Comparison of ENCODE assay signal across 15 cellular contexts in genomic region chr17:47686661-47687327, GRCh38. TPM values are rescaled to one million over a fixed set of nuclear protein-coding genes. Genes with fewer than 3 reads are reported as not detected.
A peak's percentile ranks its signal among the peaks of the same experiment; 100 is the strongest.
DNase-seq lines count a peak whose midpoint lies in the region; ATAC-seq, FAIRE-seq and TF ChIP-seq lines count a peak whose summit lies in the region.
"Had no signal": no experiment of that assay in that cellular context is flagged by ENCODE, and none has a peak within 500 bp of the region (broad histone marks: within the 10 kb centered on the region; RNA-seq: fewer than 3 reads in every experiment).

No MANE protein-coding gene starts in this region.

- no peak overlapping the region for H3K9ac ChIP-seq in K562 (ENCODE audit: insufficient read depth in 1 of 2, low read depth in 2 of 2, low read length in 2 of 2)

- TF ChIP-seq RAD21 in K562 (CRISPR knock-in tag; conservative IDR thresholded peaks at IDR 0.05 in 1 of 2, IDR thresholded peaks at IDR 0.05 in 1 of 2): no peak

- H3K4me2 ChIP-seq in K562 (ENCODE audit: insufficient read depth, low read length): no peak overlapping the region

- H3K9me3 Mint-ChIP-seq in HFFc6 (no peaks in the 10 kb centered on the region), natural killer cell (no peaks in the 10 kb centered on the region)
- H3K9me3 Mint-ChIP-seq: stimulated activated naive B cell treated with anti-CD40 and anti-IgM and Interleukin-4, amounts not matched to agents 10 μg/mL and 1 μg/mL and 100 μg/mL, for 72 hours had no signal

- intact Hi-C loops in K562 (cut with micrococcal nuclease) (no loop called here), natural killer cell (cut with micrococcal nuclease) (no loop called here)

- 79% methylated on average over 7 of the region's 7 CpGs for WGBS in K562 (ENCODE audit: insufficient coverage, low coverage, missing lambda C conversion rate)

- peak overlapping the region; percentile 89 for H3K27ac Mint-ChIP-seq in HFFc6
- H3K27ac Mint-ChIP-seq in natural killer cell: peak overlapping the region; percentile 36 to 65

- peaks cover 9% of the 10 kb centered on the region for H3K27me3 Mint-ChIP-seq in HFFc6 (ENCODE audit: insufficient read depth)
- H3K27me3 Mint-ChIP-seq in natural killer cell (ENCODE audit: low read depth in 2 of 2): no peaks in the 10 kb centered on the region
- H3K27me3 Mint-ChIP-seq: stimulated activated naive B cell treated with anti-CD40 and anti-IgM and Interleukin-4, amounts not matched to agents 10 μg/mL and 1 μg/mL and 100 μg/mL, for 72 hours had no signal

- no peak for TF ChIP-seq CTCF in AG10803 (conservative IDR thresholded peaks at IDR 0.05; ENCODE audit: low read length)
- no peak for TF ChIP-seq CTCF in HFFc6 (IDR thresholded peaks at IDR 0.05)
- no peak for TF ChIP-seq CTCF in K562 (IDR thresholded peaks at IDR 0.05 in 2 of 3, conservative IDR thresholded peaks at IDR 0.05 in 1 of 3; ENCODE audit: insufficient read depth in 2 of 3, low read depth in 1 of 3, low read length in 3 of 3)
- TF ChIP-seq CTCF in natural killer cell (IDR thresholded peaks at IDR 0.05): no peak

- no peaks in the 10 kb centered on the region; the same call in 1 of the 2 replicates for H4K20me1 ChIP-seq in K562 (replicated peaks; ENCODE audit: control insufficient read depth, insufficient read depth, low read length)

- peaks cover 43% of the 10 kb centered on the region for H3K36me3 ChIP-seq in K562 (ENCODE audit: control insufficient read depth, insufficient read depth, low read length)
- H3K36me3 ChIP-seq: ovary had no signal

- no peak for TF ChIP-seq EP300 in K562 (IDR thresholded peaks at IDR 0.05; ENCODE audit: low read length)

- H2AFZ ChIP-seq in K562 (ENCODE audit: low read depth, low read length): no peak overlapping the region

- BruUV-seq in K562 (replicated peaks; lab: Mats Ljungman, UMichigan): no TSS peak

- no peak overlapping the region for H3K27ac ChIP-seq in K562 (ENCODE audit: extremely low read depth, low read depth, low read length)
- H3K27ac ChIP-seq: ovary had no signal

- no peaks in the 10 kb centered on the region for H3K9me3 ChIP-seq in K562 (replicated peaks; ENCODE audit: control insufficient read depth, insufficient read depth, low read depth, low read length)
- H3K9me3 ChIP-seq: ovary had no signal

- H3K4me1 ChIP-seq in K562 (replicated peaks in 1 of 2; ENCODE audit: control insufficient read depth in 2 of 2, insufficient read depth in 2 of 2, low read length in 2 of 2): no peaks in the 10 kb centered on the region; a peak in 1 of 5 replicates

- TF ChIP-seq POLR2A in K562 (conservative IDR thresholded peaks at IDR 0.05): no peak

- ATAC-seq in K562: no peak
- ATAC-seq in natural killer cell: no peak
- no peak for ATAC-seq in GM19395 (IDR thresholded peaks at IDR 0.05; ENCODE audit: unreplicated experiment)
- ATAC-seq: stimulated activated naive B cell treated with anti-CD40 and anti-IgM and Interleukin-4, amounts not matched to agents 10 μg/mL and 1 μg/mL and 100 μg/mL, for 72 hours had no signal

- no peaks in the 10 kb centered on the region for H3K79me2 ChIP-seq in K562 (ENCODE audit: control insufficient read depth, insufficient read depth, low read length)

- FAIRE-seq in K562 (lab: Jason Lieb, UNC): no peak

- no peaks in the 10 kb centered on the region for H3K9me1 ChIP-seq in K562 (ENCODE audit: control insufficient read depth, insufficient read depth, low read length)

- DNase-seq in AG10803 (ENCODE audit: low read depth): peak; percentile 50
- DNase-seq in HFFc6: peak; percentile 30
- DNase-seq in K562 (ENCODE audit: extremely low read depth in 1 of 4, low spot score in 3 of 4): no peak
- DNase-seq in natural killer cell: no peak
- DNase-seq in NCI-H1092 treated with DMSO at 0.1 percent for 48 hours (lab: John Stamatoyannopoulos, UW): no peak
- no peak for DNase-seq in NCI-H1436 treated with DMSO at 0.1 percent for 48 hours (lab: John Stamatoyannopoulos, UW)
- no peak for DNase-seq in 8988T
- DNase-seq: activated CD4-positive, CD25-positive, alpha-beta regulatory T cell treated with anti-CD3 and anti-CD28 coated beads, Interleukin-2, amount 50 U/mL, for 72 hours; cerebellar nuclear complex; NCI-H2081; ovary; stimulated activated naive B cell treated with anti-CD40 and anti-IgM and Interleukin-4, amounts not matched to agents 10 μg/mL and 1 μg/mL and 100 μg/mL, for 72 hours had no signal

- H3K27me3 ChIP-seq in K562 (ENCODE audit: control insufficient read depth in 2 of 2, insufficient read depth in 2 of 2, low read length in 2 of 2): no peaks in the 10 kb centered on the region
- H3K27me3 ChIP-seq: ovary had no signal

- peaks cover 66% of the 10 kb centered on the region for H3K4me1 Mint-ChIP-seq in HFFc6 (ENCODE audit: low read depth)
- peaks cover 5 to 11% of the 10 kb centered on the region in 2 donors for H3K4me1 Mint-ChIP-seq in natural killer cell

- H3K36me3 Mint-ChIP-seq in HFFc6 (ENCODE audit: low read depth): peaks cover 50% of the 10 kb centered on the region
- peaks cover 8% of the 10 kb centered on the region for H3K36me3 Mint-ChIP-seq in natural killer cell

- POLR2A ChIA-PET in K562 (lab: Yijun Ruan, JAX): interaction anchor here (1.6 to 3.6 kb wide), 2 partner anchors 9 to 38 kb away, joined by 3 to 30 read pairs; no protein-coding TSS in a partner anchor

- in situ Hi-C loops in K562 (cut with MboI): no loop called here

- H3K4me3 ChIP-seq in AG10803 (ENCODE audit: low read length): no peak overlapping the region
- H3K4me3 ChIP-seq in K562: no peak overlapping the region
- H3K4me3 ChIP-seq: ovary had no signal

- H3K4me3 Mint-ChIP-seq in HFFc6 (peak overlapping the region; percentile 30), natural killer cell (no peak overlapping the region)
- H3K4me3 Mint-ChIP-seq: stimulated activated naive B cell treated with anti-CD40 and anti-IgM and Interleukin-4, amounts not matched to agents 10 μg/mL and 1 μg/mL and 100 μg/mL, for 72 hours had no signal

- CTCF ChIA-PET in K562 (lab: Yijun Ruan, JAX; ENCODE audit: low intra/inter-chr PET ratio): no interaction called here

RNA-seq across cellular contexts. Expression of gene TBKBP1, which starts 7.2 kb away (rescaled TPM):
- 1 to 10 TPM; 6.6 to 8.3 (median 7.7) TPM for total RNA-seq in HFFc6 (2021; fragmentation: NEBNext Ultra II Directional; extraction: Animal tissue kit (Norgen Biotek cat#: 25700))
- 12.3 and 22.7 TPM in 2 replicates for total RNA-seq in K562 (2011; cell fraction: chromatin; rRNA removed; ENCODE audit: low replicate concordance)
- total RNA-seq in K562 (2011; cell fraction: nucleolus; rRNA removed): 11.2 and 11.4 TPM in 2 replicates
- total RNA-seq in K562 (2011; cell fraction: nucleoplasm; rRNA removed): 9.2 and 10.6 TPM in 2 replicates
- total RNA-seq in K562 (2014; rRNA removed) (10.6 and 14.7 TPM in 2 replicates), K562 (2014; rRNA removed; fragmentation: Illumina TruSeq; extraction: Trizol) (3.7 and 4.4 TPM in 2 replicates), K562 (2015; rRNA removed; fragmentation: Illumina TruSeq; extraction: Trizol) (4.7 and 5.1 TPM in 2 replicates), K562 (2021) (12.5 and 15.6 TPM in 2 replicates), natural killer cell (10 to 100 TPM; 21.4 to 38.9 (median 37.6) TPM)
- polyA plus RNA-seq in K562 (2011; rRNA removed) (7.2 and 8.7 TPM in 2 replicates), K562 (2014; fragmentation: Illumina TruSeq; extraction: Trizol) (6.8 and 11.4 TPM in 2 replicates), K562 (2014; fragmentation: Nextera tagmentation; extraction: Ambion mirVana) (under 1 TPM; 0.03 to 0.08 TPM), K562 (2014; rRNA removed) (12.9 and 13.0 TPM in 2 replicates)
- polyA plus RNA-seq in K562 (2011; cell fraction: cytosol; rRNA removed): 4.8 and 9.7 TPM in 2 replicates
- 23.1 and 27.9 TPM in 2 replicates for polyA plus RNA-seq in K562 (2011; cell fraction: nucleus; rRNA removed)
- polyA plus RNA-seq in K562 (2012): 10.5 and 13.8 TPM in 2 replicates
- 5.9 and 7.0 TPM in 2 replicates for polyA minus RNA-seq in K562 (2011; rRNA and poly(A)+ RNA removed)
- 5.4 and 7.0 TPM in 2 replicates for polyA minus RNA-seq in K562 (2011; cell fraction: cytosol; rRNA and poly(A)+ RNA removed)
- 2.6 and 3.9 TPM in 2 replicates for polyA minus RNA-seq in K562 (2011; cell fraction: nucleus; rRNA and poly(A)+ RNA removed)

RNA-seq across cellular contexts. Expression of gene KPNB1, which starts 37.1 kb away (rescaled TPM):
- total RNA-seq in HFFc6 (2021; fragmentation: NEBNext Ultra II Directional; extraction: Animal tissue kit (Norgen Biotek cat#: 25700)): 100 to 1,000 TPM; 439 to 580 (median 549) TPM
- total RNA-seq in K562 (2011; cell fraction: chromatin; rRNA removed; ENCODE audit: low replicate concordance): 346 and 425 TPM in 2 replicates
- total RNA-seq in K562 (2011; cell fraction: nucleolus; rRNA removed): 99.4 and 109 TPM in 2 replicates
- total RNA-seq in K562 (2011; cell fraction: nucleoplasm; rRNA removed): 177 and 202 TPM in 2 replicates
- total RNA-seq in K562 (2014; rRNA removed): 271 and 293 TPM in 2 replicates
- 396 and 433 TPM in 2 replicates for total RNA-seq in K562 (2014; rRNA removed; fragmentation: Illumina TruSeq; extraction: Trizol)
- 339 and 354 TPM in 2 replicates for total RNA-seq in K562 (2015; rRNA removed; fragmentation: Illumina TruSeq; extraction: Trizol)
- 591 and 622 TPM in 2 replicates for total RNA-seq in K562 (2021)
- 331 and 369 TPM in 2 replicates for polyA plus RNA-seq in K562 (2011; rRNA removed)
- polyA plus RNA-seq in K562 (2011; cell fraction: cytosol; rRNA removed): 220 and 227 TPM in 2 replicates
- 164 and 211 TPM in 2 replicates for polyA plus RNA-seq in K562 (2011; cell fraction: nucleus; rRNA removed)
- 290 and 376 TPM in 2 replicates for polyA plus RNA-seq in K562 (2012)
- polyA plus RNA-seq in K562 (2014; fragmentation: Illumina TruSeq; extraction: Trizol): 515 and 528 TPM in 2 replicates
- 100 to 1,000 TPM; 154 to 176 TPM for polyA plus RNA-seq in K562 (2014; fragmentation: Nextera tagmentation; extraction: Ambion mirVana)
- polyA plus RNA-seq in K562 (2014; rRNA removed): 271 and 316 TPM in 2 replicates
- polyA minus RNA-seq in K562 (2011; rRNA and poly(A)+ RNA removed): 493 and 515 TPM in 2 replicates
- 213 and 271 TPM in 2 replicates for polyA minus RNA-seq in K562 (2011; cell fraction: cytosol; rRNA and poly(A)+ RNA removed)
- 42.3 and 74.8 TPM in 2 replicates for polyA minus RNA-seq in K562 (2011; cell fraction: nucleus; rRNA and poly(A)+ RNA removed)
- 100 to 1,000 TPM; 236 to 273 (median 259) TPM for total RNA-seq in natural killer cell

RNA-seq across cellular contexts. Expression of gene TBX21, which starts 46.2 kb away (rescaled TPM):
- total RNA-seq in HFFc6 (2021; fragmentation: NEBNext Ultra II Directional; extraction: Animal tissue kit (Norgen Biotek cat#: 25700)): not detected
- not detected in 2 replicates for total RNA-seq in K562 (2011; cell fraction: chromatin; rRNA removed; ENCODE audit: low replicate concordance)
- total RNA-seq in K562 (2011; cell fraction: nucleolus; rRNA removed): not detected in 2 replicates
- total RNA-seq in K562 (2011; cell fraction: nucleoplasm; rRNA removed): not detected in 2 replicates
- total RNA-seq in K562 (2014; rRNA removed) (not detected in 2 replicates), K562 (2014; rRNA removed; fragmentation: Illumina TruSeq; extraction: Trizol) (not detected in 2 replicates), K562 (2015; rRNA removed; fragmentation: Illumina TruSeq; extraction: Trizol) (not detected in 2 replicates), K562 (2021) (0.07 and 0.18 TPM in 2 replicates), natural killer cell (100 to 1,000 TPM; 234 to 328 (median 257) TPM)
- polyA plus RNA-seq in K562 (2011; rRNA removed) (not detected in 2 replicates), K562 (2014; fragmentation: Illumina TruSeq; extraction: Trizol) (not detected in 2 replicates), K562 (2014; fragmentation: Nextera tagmentation; extraction: Ambion mirVana) (not detected), K562 (2014; rRNA removed) (not detected in 2 replicates)
- not detected in 2 replicates for polyA plus RNA-seq in K562 (2011; cell fraction: cytosol; rRNA removed)
- not detected in 2 replicates for polyA plus RNA-seq in K562 (2011; cell fraction: nucleus; rRNA removed)
- polyA plus RNA-seq in K562 (2012): not detected in 2 replicates
- polyA minus RNA-seq in K562 (2011; rRNA and poly(A)+ RNA removed): not detected in 2 replicates
- not detected in 2 replicates for polyA minus RNA-seq in K562 (2011; cell fraction: cytosol; rRNA and poly(A)+ RNA removed)
- not detected in 2 replicates for polyA minus RNA-seq in K562 (2011; cell fraction: nucleus; rRNA and poly(A)+ RNA removed)
- total RNA-seq: HT1080, kidney epithelial cell had no signal

Comparison
In these comparisons a context has a peak if more than half of its experiments do, and no peak if none do; other contexts are left out.
1. DNase-seq: peak in AG10803 (single experiment) and HFFc6 (single experiment); none in K562 (0 of 4), natural killer cell (single experiment), NCI-H1092 treated with DMSO at 0.1 percent for 48 hours (single experiment), NCI-H1436 treated with DMSO at 0.1 percent for 48 hours (single experiment) and 8988T (single experiment).
2. RNA of gene TBX21, which starts 46.2 kb away (total RNA-seq): 234 to 328 TPM in natural killer cell; not detected in HFFc6 and 0.07 to 0.18 TPM in K562; every median in the first group is over 100 times any median in the second.